In the genomic region with DNA sequence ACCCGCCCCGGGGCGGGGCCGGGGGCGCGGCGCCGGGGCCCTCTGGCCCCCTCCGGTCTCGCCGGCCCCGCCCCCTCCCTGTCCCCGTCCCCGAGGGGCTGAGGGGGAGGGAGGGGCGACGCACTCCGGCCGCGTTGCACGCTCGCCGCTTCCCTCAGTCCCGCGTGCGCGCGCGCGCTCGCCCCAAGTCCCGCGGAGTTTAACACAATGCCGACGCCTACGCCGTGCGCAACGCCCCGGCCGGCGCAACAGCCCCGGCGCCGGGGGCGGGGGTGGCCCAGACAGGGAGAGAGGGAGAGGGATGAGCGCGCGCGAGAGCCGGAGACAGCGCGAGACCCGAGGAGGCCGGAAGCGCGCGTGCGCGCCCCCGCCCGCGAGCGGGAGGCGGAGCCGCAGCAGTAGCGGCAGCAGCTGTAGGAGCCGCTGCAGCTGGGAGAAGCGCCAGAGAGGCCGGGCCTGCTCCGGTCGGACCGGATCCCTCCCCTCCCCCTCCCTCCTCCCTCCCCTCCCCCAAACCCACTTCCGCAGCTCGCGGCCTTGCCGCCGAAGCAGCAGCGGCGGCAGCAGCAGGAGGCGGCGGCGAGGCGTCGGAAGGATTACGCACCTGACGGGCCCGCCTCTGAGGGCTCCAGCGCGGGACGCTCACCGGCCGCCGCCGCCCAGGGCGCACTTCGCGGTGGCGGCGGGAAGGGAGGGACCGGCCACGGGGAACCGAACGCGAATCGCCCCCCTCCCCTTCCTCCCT, we compare ENCODE assay signal across 1 cellular context.
TF ChIP-seq lines count a peak whose summit lies in the region.

No MANE protein-coding gene starts in this region.

TF ChIP-seq in K562, 482 proteins besides CTCF, POLR2A, EP300 and RAD21 (continued from another document and continues in another):
- TF ChIP-seq, protein P1, sequence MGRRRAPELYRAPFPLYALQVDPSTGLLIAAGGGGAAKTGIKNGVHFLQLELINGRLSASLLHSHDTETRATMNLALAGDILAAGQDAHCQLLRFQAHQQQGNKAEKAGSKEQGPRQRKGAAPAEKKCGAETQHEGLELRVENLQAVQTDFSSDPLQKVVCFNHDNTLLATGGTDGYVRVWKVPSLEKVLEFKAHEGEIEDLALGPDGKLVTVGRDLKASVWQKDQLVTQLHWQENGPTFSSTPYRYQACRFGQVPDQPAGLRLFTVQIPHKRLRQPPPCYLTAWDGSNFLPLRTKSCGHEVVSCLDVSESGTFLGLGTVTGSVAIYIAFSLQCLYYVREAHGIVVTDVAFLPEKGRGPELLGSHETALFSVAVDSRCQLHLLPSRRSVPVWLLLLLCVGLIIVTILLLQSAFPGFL (CRISPR knock-in tag; IDR thresholded peaks at IDR 0.05), result no peak
- TF ChIP-seq, protein P2, sequence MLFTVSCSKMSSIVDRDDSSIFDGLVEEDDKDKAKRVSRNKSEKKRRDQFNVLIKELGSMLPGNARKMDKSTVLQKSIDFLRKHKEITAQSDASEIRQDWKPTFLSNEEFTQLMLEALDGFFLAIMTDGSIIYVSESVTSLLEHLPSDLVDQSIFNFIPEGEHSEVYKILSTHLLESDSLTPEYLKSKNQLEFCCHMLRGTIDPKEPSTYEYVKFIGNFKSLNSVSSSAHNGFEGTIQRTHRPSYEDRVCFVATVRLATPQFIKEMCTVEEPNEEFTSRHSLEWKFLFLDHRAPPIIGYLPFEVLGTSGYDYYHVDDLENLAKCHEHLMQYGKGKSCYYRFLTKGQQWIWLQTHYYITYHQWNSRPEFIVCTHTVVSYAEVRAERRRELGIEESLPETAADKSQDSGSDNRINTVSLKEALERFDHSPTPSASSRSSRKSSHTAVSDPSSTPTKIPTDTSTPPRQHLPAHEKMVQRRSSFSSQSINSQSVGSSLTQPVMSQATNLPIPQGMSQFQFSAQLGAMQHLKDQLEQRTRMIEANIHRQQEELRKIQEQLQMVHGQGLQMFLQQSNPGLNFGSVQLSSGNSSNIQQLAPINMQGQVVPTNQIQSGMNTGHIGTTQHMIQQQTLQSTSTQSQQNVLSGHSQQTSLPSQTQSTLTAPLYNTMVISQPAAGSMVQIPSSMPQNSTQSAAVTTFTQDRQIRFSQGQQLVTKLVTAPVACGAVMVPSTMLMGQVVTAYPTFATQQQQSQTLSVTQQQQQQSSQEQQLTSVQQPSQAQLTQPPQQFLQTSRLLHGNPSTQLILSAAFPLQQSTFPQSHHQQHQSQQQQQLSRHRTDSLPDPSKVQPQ (CRISPR knock-in tag; IDR thresholded peaks at IDR 0.05; ENCODE audit: borderline replicate concordance), result no peak
- TF ChIP-seq ZNF311 (CRISPR knock-in tag; IDR thresholded peaks at IDR 0.05), result no peak
- TF ChIP-seq, protein P3, sequence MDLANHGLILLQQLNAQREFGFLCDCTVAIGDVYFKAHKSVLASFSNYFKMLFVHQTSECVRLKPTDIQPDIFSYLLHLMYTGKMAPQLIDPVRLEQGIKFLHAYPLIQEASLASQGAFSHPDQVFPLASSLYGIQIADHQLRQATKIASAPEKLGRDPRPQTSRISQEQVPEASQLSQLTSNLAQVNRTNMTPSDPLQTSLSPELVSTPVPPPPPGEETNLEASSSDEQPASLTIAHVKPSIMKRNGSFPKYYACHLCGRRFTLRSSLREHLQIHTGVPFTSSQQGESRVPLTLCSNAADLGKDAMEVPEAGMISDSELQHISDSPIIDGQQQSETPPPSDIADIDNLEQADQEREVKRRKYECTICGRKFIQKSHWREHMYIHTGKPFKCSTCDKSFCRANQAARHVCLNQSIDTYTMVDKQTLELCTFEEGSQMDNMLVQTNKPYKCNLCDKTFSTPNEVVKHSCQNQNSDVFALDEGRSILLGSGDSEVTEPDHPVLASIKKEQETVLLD (IDR thresholded peaks at IDR 0.05), result peak; percentile 91
- TF ChIP-seq RUNX1 (IDR thresholded peaks at IDR 0.05; ENCODE audit: low read depth), result 0 out of 2 replicates have a peak, but pooled peaks have one; percentile 57
- TF ChIP-seq ZNF431 (CRISPR knock-in tag; IDR thresholded peaks at IDR 0.05), result no peak; the same call in 1 of the 2 replicates
- TF ChIP-seq, protein P4, sequence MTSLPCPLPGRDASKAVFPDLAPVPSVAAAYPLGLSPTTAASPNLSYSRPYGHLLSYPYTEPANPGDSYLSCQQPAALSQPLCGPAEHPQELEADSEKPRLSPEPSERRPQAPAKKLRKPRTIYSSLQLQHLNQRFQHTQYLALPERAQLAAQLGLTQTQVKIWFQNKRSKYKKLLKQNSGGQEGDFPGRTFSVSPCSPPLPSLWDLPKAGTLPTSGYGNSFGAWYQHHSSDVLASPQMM (CRISPR knock-in tag; IDR thresholded peaks at IDR 0.05), result no peak
- TF ChIP-seq BDP1 (IDR thresholded peaks at IDR 0.05; ENCODE audit: insufficient read depth, insufficient read length), result no peak
- no peak for TF ChIP-seq HDAC1 (IDR thresholded peaks at IDR 0.05)
- TF ChIP-seq, protein P5, sequence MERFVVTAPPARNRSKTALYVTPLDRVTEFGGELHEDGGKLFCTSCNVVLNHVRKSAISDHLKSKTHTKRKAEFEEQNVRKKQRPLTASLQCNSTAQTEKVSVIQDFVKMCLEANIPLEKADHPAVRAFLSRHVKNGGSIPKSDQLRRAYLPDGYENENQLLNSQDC (CRISPR knock-in tag; IDR thresholded peaks at IDR 0.05), result peak; percentile 95; the same call in 1 of the 2 replicates
- TF ChIP-seq LEF1 (IDR thresholded peaks at IDR 0.05), result no peak
- no peak for TF ChIP-seq IRF2 (CRISPR knock-in tag; IDR thresholded peaks at IDR 0.05)
- TF ChIP-seq, protein P6, sequence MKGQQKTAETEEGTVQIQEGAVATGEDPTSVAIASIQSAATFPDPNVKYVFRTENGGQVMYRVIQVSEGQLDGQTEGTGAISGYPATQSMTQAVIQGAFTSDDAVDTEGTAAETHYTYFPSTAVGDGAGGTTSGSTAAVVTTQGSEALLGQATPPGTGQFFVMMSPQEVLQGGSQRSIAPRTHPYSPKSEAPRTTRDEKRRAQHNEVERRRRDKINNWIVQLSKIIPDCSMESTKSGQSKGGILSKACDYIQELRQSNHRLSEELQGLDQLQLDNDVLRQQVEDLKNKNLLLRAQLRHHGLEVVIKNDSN (CRISPR knock-in tag; IDR thresholded peaks at IDR 0.05), result no peak
- TF ChIP-seq, protein P7, sequence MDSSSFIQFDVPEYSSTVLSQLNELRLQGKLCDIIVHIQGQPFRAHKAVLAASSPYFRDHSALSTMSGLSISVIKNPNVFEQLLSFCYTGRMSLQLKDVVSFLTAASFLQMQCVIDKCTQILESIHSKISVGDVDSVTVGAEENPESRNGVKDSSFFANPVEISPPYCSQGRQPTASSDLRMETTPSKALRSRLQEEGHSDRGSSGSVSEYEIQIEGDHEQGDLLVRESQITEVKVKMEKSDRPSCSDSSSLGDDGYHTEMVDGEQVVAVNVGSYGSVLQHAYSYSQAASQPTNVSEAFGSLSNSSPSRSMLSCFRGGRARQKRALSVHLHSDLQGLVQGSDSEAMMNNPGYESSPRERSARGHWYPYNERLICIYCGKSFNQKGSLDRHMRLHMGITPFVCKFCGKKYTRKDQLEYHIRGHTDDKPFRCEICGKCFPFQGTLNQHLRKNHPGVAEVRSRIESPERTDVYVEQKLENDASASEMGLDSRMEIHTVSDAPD (CRISPR knock-in tag; IDR thresholded peaks at IDR 0.05), result no peak
- TF ChIP-seq NR3C1 (CRISPR knock-in tag; IDR thresholded peaks at IDR 0.05), result no peak
- peak; percentile 89 for TF ChIP-seq GABPA (tag; conservative IDR thresholded peaks at IDR 0.05; ENCODE audit: low read depth)
- TF ChIP-seq TEAD1 (CRISPR knock-in tag; IDR thresholded peaks at IDR 0.05), result peak in 1 of 2 experiments; percentile 19; a peak in 1 of 4 replicates
- TF ChIP-seq ZNF780A (CRISPR knock-in tag; IDR thresholded peaks at IDR 0.05), result no peak
- no peak for TF ChIP-seq SETDB1 (IDR thresholded peaks at IDR 0.05; ENCODE audit: low read length)
- TF ChIP-seq, protein P8, sequence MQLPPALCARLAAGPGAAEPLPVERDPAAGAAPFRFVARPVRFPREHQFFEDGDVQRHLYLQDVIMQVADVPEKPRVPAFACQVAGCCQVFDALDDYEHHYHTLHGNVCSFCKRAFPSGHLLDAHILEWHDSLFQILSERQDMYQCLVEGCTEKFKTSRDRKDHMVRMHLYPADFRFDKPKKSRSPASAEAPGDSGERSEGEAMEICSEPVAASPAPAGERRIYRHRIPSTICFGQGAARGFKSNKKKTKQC (CRISPR knock-in tag; IDR thresholded peaks at IDR 0.05), result no peak; the same call in 1 of the 2 replicates
- no peak for TF ChIP-seq SP2 (IDR thresholded peaks at IDR 0.05; ENCODE audit: extremely low read depth, low read depth, low read length, poor library complexity, severe bottlenecking)
- TF ChIP-seq HSF4 (CRISPR knock-in tag; IDR thresholded peaks at IDR 0.05; ENCODE audit: borderline replicate concordance), result no peak
- peak; percentile 82 for TF ChIP-seq MYC (IDR thresholded peaks at IDR 0.05; ENCODE audit: low read depth, low read length)
- no peak for TF ChIP-seq MYC (CRISPR knock-in tag; IDR thresholded peaks at IDR 0.05; ENCODE audit: borderline replicate concordance, low read depth)
- no peak; the same call in 1 of the 2 replicates for TF ChIP-seq ZKSCAN1 (IDR thresholded peaks at IDR 0.05; ENCODE audit: low read depth, low read length)
- TF ChIP-seq, protein P9, sequence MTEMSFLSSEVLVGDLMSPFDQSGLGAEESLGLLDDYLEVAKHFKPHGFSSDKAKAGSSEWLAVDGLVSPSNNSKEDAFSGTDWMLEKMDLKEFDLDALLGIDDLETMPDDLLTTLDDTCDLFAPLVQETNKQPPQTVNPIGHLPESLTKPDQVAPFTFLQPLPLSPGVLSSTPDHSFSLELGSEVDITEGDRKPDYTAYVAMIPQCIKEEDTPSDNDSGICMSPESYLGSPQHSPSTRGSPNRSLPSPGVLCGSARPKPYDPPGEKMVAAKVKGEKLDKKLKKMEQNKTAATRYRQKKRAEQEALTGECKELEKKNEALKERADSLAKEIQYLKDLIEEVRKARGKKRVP (CRISPR knock-in tag; IDR thresholded peaks at IDR 0.05), result no peak; the same call in 1 of the 2 replicates
- TF ChIP-seq, protein P10, sequence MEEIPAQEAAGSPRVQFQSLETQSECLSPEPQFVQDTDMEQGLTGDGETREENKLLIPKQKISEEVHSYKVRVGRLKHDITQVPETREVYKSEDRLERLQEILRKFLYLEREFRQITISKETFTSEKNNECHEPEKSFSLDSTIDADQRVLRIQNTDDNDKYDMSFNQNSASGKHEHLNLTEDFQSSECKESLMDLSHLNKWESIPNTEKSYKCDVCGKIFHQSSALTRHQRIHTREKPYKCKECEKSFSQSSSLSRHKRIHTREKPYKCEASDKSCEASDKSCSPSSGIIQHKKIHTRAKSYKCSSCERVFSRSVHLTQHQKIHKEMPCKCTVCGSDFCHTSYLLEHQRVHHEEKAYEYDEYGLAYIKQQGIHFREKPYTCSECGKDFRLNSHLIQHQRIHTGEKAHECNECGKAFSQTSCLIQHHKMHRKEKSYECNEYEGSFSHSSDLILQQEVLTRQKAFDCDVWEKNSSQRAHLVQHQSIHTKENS (CRISPR knock-in tag; IDR thresholded peaks at IDR 0.05), result no peak
- TF ChIP-seq CHCHD3 (CRISPR knock-in tag; IDR thresholded peaks at IDR 0.05), result peak; percentile 82; the same call in 1 of the 2 replicates
- TF ChIP-seq, protein P11, sequence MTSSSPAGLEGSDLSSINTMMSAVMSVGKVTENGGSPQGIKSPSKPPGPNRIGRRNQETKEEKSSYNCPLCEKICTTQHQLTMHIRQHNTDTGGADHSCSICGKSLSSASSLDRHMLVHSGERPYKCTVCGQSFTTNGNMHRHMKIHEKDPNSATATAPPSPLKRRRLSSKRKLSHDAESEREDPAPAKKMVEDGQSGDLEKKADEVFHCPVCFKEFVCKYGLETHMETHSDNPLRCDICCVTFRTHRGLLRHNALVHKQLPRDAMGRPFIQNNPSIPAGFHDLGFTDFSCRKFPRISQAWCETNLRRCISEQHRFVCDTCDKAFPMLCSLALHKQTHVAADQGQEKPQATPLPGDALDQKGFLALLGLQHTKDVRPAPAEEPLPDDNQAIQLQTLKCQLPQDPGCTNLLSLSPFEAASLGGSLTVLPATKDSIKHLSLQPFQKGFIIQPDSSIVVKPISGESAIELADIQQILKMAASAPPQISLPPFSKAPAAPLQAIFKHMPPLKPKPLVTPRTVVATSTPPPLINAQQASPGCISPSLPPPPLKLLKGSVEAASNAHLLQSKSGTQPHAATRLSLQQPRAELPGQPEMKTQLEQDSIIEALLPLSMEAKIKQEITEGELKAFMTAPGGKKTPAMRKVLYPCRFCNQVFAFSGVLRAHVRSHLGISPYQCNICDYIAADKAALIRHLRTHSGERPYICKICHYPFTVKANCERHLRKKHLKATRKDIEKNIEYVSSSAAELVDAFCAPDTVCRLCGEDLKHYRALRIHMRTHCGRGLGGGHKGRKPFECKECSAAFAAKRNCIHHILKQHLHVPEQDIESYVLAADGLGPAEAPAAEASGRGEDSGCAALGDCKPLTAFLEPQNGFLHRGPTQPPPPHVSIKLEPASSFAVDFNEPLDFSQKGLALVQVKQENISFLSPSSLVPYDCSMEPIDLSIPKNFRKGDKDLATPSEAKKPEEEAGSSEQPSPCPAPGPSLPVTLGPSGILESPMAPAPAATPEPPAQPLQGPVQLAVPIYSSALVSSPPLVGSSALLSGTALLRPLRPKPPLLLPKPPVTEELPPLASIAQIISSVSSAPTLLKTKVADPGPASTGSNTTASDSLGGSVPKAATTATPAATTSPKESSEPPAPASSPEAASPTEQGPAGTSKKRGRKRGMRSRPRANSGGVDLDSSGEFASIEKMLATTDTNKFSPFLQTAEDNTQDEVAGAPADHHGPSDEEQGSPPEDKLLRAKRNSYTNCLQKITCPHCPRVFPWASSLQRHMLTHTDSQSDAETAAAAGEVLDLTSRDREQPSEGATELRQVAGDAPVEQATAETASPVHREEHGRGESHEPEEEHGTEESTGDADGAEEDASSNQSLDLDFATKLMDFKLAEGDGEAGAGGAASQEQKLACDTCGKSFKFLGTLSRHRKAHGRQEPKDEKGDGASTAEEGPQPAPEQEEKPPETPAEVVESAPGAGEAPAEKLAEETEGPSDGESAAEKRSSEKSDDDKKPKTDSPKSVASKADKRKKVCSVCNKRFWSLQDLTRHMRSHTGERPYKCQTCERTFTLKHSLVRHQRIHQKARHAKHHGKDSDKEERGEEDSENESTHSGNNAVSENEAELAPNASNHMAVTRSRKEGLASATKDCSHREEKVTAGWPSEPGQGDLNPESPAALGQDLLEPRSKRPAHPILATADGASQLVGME (CRISPR knock-in tag; IDR thresholded peaks at IDR 0.05), result no peak
- no peak for TF ChIP-seq CBX2 (IDR thresholded peaks at IDR 0.05; ENCODE audit: insufficient read depth, low read length, poor library complexity, severe bottlenecking)
- TF ChIP-seq NEUROD1 (IDR thresholded peaks at IDR 0.05; ENCODE audit: borderline replicate concordance, low read depth, low read length, partially characterized antibody), result no peak
- TF ChIP-seq, protein P12, sequence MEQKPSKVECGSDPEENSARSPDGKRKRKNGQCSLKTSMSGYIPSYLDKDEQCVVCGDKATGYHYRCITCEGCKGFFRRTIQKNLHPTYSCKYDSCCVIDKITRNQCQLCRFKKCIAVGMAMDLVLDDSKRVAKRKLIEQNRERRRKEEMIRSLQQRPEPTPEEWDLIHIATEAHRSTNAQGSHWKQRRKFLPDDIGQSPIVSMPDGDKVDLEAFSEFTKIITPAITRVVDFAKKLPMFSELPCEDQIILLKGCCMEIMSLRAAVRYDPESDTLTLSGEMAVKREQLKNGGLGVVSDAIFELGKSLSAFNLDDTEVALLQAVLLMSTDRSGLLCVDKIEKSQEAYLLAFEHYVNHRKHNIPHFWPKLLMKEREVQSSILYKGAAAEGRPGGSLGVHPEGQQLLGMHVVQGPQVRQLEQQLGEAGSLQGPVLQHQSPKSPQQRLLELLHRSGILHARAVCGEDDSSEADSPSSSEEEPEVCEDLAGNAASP (IDR thresholded peaks at IDR 0.05), result no peak
- TF ChIP-seq, protein P13, sequence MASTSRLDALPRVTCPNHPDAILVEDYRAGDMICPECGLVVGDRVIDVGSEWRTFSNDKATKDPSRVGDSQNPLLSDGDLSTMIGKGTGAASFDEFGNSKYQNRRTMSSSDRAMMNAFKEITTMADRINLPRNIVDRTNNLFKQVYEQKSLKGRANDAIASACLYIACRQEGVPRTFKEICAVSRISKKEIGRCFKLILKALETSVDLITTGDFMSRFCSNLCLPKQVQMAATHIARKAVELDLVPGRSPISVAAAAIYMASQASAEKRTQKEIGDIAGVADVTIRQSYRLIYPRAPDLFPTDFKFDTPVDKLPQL (IDR thresholded peaks at IDR 0.05; ENCODE audit: extremely low read depth, insufficient read length), result no peak
